ENCODE assay signal across 8 cellular contexts in the genomic region with DNA sequence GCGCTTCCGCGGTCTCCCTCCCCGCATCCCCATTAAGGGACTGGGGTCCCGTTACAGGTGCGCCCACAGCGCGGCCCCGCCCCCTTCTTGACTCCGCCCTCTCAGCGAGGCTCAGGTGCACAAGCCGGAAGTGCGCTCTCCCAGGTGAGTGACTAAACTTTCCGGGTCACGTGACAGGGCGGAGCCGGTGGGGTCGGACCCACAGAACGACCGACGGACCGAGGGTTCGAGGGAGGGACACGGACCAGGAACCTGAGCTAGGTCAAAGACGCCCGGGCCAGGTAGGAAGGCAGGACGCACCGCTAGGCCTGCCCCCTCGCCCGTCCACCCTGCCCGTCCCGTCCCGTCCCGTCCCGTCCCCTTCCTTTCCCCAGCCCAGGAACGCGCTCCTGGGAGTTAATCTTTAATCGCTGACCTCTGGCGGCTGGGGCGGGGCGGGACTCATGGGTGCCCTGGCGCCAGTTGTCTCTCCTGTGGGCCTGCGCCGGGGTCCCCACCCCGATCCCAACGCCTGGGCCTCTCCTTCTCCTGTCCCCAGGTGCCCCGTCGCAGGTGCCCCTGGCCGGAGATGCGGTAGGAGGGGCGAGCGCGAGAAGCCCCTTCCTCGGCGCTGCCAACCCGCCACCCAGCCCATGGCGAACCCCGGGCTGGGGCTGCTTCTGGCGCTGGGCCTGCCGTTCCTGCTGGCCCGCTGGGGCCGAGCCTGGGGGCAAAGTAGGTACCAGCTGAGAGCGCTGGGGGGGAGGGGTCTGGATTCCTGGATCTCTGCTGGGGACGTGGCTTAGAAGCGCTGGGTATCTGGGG. TPM values are rescaled to one million over a fixed set of nuclear protein-coding genes. Genes with fewer than 3 reads are reported as not detected.
DNase-seq lines count a peak whose midpoint lies in the region; ATAC-seq and TF ChIP-seq lines count a peak whose summit lies in the region.

A gene with protein sequence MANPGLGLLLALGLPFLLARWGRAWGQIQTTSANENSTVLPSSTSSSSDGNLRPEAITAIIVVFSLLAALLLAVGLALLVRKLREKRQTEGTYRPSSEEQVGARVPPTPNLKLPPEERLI (plus strand): TSS at position 202 of the 804 bp plus-strand sequence. CDS start 431 bp downstream, at position 633.

- peak within 1 kb of the TSS; percentile 71; the same call in 1 of the 2 replicates for H3K27ac ChIP-seq in HUES6 (ENCODE audit: low read depth, low read length)

- POLR2A ChIA-PET in activated B cell treated with CpG ODN at 0.5 μM for 24 hours (lab: Charles Lee): interaction anchor here (0.6 to 1.7 kb wide), 4 partner anchors 17 to 416 kb away, joined by 3 to 11 read pairs (median 10); a partner anchor contains a TSS

- H3K27me3 ChIP-seq in HUES6 (ENCODE audit: control insufficient read depth, insufficient read depth, low read length): peaks cover 33% of the 10 kb centered on the region; the same call in 1 of the 2 replicates

- no peaks in the 10 kb centered on the region for H3K9me3 ChIP-seq in HUES6 (ENCODE audit: control insufficient read depth, insufficient read depth, low read depth, low read length)

- H3K27ac Mint-ChIP-seq in activated B cell treated with CpG ODN at 0.5 μM for 24 hours (peak within 1 kb of the TSS; percentile 70), CD14-positive monocyte (no peak within 1 kb of the TSS)

- H3K4me3 ChIP-seq in HUES6 (ENCODE audit: low read depth, low read length): peak within 1 kb of the TSS; percentile 94

- H3K36me3 Mint-ChIP-seq in activated B cell treated with CpG ODN at 0.5 μM for 24 hours (ENCODE audit: low read depth): peaks cover 21% of the 10 kb centered on the region
- H3K36me3 Mint-ChIP-seq in CD14-positive monocyte: peaks cover 17% of the 10 kb centered on the region in 2 donors

- peaks cover 4% of the 10 kb centered on the region; the same call in 1 of the 2 replicates for H3K4me1 ChIP-seq in HUES6 (ENCODE audit: control insufficient read depth, insufficient read depth, low read length)

- ATAC-seq in activated B cell treated with CpG ODN at 0.5 μM for 24 hours (ENCODE audit: low read depth) (no peak), GM19395 (IDR thresholded peaks at IDR 0.05; ENCODE audit: unreplicated experiment) (no peak)

- H3K4me3 Mint-ChIP-seq in activated B cell treated with CpG ODN at 0.5 μM for 24 hours: peak within 1 kb of the TSS; percentile 73
- H3K4me3 Mint-ChIP-seq in CD14-positive monocyte: peak within 1 kb of the TSS in 1 of 2 donors; percentile 71

- H3K9ac ChIP-seq in HUES6 (ENCODE audit: low read length): peak within 1 kb of the TSS; percentile 63

- no peaks in the 10 kb centered on the region for H3K9me3 Mint-ChIP-seq in activated B cell treated with CpG ODN at 0.5 μM for 24 hours
- H3K9me3 Mint-ChIP-seq in CD14-positive monocyte: peaks cover 0 to 5% (median 1%) of the 10 kb centered on the region in 7 donors

- H3K27me3 Mint-ChIP-seq in activated B cell treated with CpG ODN at 0.5 μM for 24 hours (peaks cover 3% of the 10 kb centered on the region), CD14-positive monocyte (ENCODE audit: low read depth in 3 of 3) (peaks cover 32 to 39% (median 34%) of the 10 kb centered on the region in 3 donors)

- intact Hi-C loops in activated B cell treated with CpG ODN at 0.5 μM for 24 hours (cut with micrococcal nuclease) (no loop called here), CD14-positive monocyte (cut with micrococcal nuclease) (no loop called here)

- DNase-seq in activated B cell treated with CpG ODN at 0.5 μM for 24 hours: no peak
- peak; percentile 78 for DNase-seq in iPS DF 19.7 (ENCODE audit: low read depth, low spot score)
- peak; percentile 41 to 63 for DNase-seq in stimulated activated CD4-positive, alpha-beta T cell treated with anti-CD3 and anti-CD28 coated beads, Interleukin-4, amount 100 ng/mL, for 4 hours
- no peak for DNase-seq in CD14-positive monocyte (ENCODE audit: low spot score)
- no peak for DNase-seq in CD1c-positive myeloid dendritic cell (ENCODE audit: extremely low spot score)
- DNase-seq in germinal center (ENCODE audit: low spot score): no peak

- peaks cover 8% of the 10 kb centered on the region for H3K36me3 ChIP-seq in HUES6 (ENCODE audit: control insufficient read depth, insufficient read depth, low read length)

- TF ChIP-seq CTCF in activated B cell treated with CpG ODN at 0.5 μM for 24 hours (IDR thresholded peaks at IDR 0.05) (no peak), CD14-positive monocyte (IDR thresholded peaks at IDR 0.05) (no peak)

- CTCF ChIA-PET in activated B cell treated with CpG ODN at 0.5 μM for 24 hours (lab: Charles Lee): interaction anchor here (1.3 kb wide), 1 partner anchor 17 kb away, joined by 3 read pairs; a partner anchor contains a TSS

- peaks cover 28% of the 10 kb centered on the region for H3K4me1 Mint-ChIP-seq in activated B cell treated with CpG ODN at 0.5 μM for 24 hours
- H3K4me1 Mint-ChIP-seq in CD14-positive monocyte: peaks cover 15% of the 10 kb centered on the region

RNA-seq across cellular contexts. Expression of the gene that starts here (rescaled TPM):
- 8.4 and 8.6 TPM in 2 replicates for total RNA-seq in activated B cell treated with CpG ODN at 0.5 μM for 24 hours
- not detected for polyA plus RNA-seq in CD14-positive monocyte

Comparison
In these comparisons a context has a peak if more than half of its experiments do, and no peak if none do; other contexts are left out.
1. DNase-seq: peak in iPS DF 19.7 (single experiment) and stimulated activated CD4-positive, alpha-beta T cell treated with anti-CD3 and anti-CD28 coated beads, Interleukin-4, amount 100 ng/mL, for 4 hours (2 of 2); none in activated B cell treated with CpG ODN at 0.5 μM for 24 hours (single experiment), CD14-positive monocyte (single experiment), CD1c-positive myeloid dendritic cell (single experiment) and germinal center (single experiment).